ENCODE assay signal across 1 cellular context in the genomic region with DNA sequence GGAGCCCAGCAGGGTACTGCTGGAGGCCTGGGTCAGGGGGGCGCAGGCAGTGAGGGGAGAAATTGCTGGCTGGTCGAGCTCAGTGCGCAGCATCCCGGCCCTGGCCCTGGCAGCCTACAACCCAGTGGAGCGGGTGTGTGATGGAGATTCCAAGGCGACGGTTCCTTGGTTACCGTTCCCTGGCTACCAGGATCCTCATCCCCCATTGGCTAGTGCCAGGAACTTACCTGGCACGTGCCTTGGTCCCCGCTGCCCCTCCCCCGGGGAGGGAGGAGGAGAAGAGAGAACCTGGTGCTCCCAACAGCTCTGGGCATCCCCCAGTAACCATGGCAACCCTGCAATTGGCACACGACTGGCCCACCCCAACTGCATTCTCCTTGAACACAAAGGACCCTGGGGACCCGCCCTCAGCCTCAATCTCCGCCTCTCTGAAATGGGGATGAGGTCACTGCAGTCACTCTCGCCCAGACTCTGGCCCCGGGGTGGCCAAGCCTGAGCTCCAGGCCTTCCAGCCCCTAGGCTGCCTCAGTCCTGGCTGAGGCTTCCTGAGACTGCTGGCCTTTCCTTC.
TF ChIP-seq lines count a peak whose summit lies in the region.

No MANE protein-coding gene starts in this region.

TF ChIP-seq in HEK293, 187 proteins besides CTCF, POLR2A, EP300 and RAD21 (continued from another document):
- TF ChIP-seq, protein P1, sequence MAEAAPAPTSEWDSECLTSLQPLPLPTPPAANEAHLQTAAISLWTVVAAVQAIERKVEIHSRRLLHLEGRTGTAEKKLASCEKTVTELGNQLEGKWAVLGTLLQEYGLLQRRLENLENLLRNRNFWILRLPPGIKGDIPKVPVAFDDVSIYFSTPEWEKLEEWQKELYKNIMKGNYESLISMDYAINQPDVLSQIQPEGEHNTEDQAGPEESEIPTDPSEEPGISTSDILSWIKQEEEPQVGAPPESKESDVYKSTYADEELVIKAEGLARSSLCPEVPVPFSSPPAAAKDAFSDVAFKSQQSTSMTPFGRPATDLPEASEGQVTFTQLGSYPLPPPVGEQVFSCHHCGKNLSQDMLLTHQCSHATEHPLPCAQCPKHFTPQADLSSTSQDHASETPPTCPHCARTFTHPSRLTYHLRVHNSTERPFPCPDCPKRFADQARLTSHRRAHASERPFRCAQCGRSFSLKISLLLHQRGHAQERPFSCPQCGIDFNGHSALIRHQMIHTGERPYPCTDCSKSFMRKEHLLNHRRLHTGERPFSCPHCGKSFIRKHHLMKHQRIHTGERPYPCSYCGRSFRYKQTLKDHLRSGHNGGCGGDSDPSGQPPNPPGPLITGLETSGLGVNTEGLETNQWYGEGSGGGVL (tag by site-specific recombination; IDR thresholded peaks at IDR 0.05), result 0 out of 2 replicates have a peak, but pooled peaks have one; percentile 2
- TF ChIP-seq, protein P2, sequence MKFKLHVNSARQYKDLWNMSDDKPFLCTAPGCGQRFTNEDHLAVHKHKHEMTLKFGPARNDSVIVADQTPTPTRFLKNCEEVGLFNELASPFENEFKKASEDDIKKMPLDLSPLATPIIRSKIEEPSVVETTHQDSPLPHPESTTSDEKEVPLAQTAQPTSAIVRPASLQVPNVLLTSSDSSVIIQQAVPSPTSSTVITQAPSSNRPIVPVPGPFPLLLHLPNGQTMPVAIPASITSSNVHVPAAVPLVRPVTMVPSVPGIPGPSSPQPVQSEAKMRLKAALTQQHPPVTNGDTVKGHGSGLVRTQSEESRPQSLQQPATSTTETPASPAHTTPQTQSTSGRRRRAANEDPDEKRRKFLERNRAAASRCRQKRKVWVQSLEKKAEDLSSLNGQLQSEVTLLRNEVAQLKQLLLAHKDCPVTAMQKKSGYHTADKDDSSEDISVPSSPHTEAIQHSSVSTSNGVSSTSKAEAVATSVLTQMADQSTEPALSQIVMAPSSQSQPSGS (tag by site-specific recombination; IDR thresholded peaks at IDR 0.05; ENCODE audit: low read depth), result peak; percentile 15; the same call in 1 of the 2 replicates
